2 cellular contexts compared by ENCODE assay signal in the genomic region with DNA sequence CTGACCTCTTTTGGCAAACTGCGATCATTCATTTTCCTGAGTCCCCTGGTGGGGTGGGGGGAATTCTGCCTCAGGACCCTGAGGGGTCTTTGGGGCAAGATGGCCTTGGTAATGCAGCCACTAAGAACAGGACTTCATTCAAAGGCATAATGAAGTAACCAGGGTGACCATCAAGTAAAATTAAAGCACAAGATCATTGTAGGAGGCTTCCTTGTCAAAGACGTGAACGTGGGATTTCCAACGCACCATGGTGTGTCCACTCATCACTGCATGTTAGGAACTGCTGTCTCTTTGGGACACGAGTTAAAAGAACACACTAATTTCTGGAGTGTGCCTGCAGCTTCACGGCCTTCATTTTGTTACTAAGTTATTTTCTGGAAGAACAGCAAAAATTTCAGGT.
TF ChIP-seq lines count a peak whose summit lies in the region.

No MANE protein-coding gene starts in this region.

TF ChIP-seq in HepG2, 621 proteins besides CTCF, POLR2A, EP300 and RAD21:
- TF ChIP-seq FOXM1 (CRISPR knock-in tag; IDR thresholded peaks at IDR 0.05) (0 out of 2 replicates have a peak, but pooled peaks have one; percentile 32), REL (CRISPR knock-in tag; conservative IDR thresholded peaks at IDR 0.05) (no peak)

TF ChIP-seq in SK-N-SH, 30 proteins besides CTCF, POLR2A, EP300 and RAD21:
- no peak for TF ChIP-seq TAF1 (IDR thresholded peaks at IDR 0.05; ENCODE audit: borderline replicate concordance, low read depth, low read length)
- TF ChIP-seq, protein P1, sequence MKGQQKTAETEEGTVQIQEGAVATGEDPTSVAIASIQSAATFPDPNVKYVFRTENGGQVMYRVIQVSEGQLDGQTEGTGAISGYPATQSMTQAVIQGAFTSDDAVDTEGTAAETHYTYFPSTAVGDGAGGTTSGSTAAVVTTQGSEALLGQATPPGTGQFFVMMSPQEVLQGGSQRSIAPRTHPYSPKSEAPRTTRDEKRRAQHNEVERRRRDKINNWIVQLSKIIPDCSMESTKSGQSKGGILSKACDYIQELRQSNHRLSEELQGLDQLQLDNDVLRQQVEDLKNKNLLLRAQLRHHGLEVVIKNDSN (IDR thresholded peaks at IDR 0.05; ENCODE audit: borderline replicate concordance, low read depth), result no peak
- TF ChIP-seq, protein P2, sequence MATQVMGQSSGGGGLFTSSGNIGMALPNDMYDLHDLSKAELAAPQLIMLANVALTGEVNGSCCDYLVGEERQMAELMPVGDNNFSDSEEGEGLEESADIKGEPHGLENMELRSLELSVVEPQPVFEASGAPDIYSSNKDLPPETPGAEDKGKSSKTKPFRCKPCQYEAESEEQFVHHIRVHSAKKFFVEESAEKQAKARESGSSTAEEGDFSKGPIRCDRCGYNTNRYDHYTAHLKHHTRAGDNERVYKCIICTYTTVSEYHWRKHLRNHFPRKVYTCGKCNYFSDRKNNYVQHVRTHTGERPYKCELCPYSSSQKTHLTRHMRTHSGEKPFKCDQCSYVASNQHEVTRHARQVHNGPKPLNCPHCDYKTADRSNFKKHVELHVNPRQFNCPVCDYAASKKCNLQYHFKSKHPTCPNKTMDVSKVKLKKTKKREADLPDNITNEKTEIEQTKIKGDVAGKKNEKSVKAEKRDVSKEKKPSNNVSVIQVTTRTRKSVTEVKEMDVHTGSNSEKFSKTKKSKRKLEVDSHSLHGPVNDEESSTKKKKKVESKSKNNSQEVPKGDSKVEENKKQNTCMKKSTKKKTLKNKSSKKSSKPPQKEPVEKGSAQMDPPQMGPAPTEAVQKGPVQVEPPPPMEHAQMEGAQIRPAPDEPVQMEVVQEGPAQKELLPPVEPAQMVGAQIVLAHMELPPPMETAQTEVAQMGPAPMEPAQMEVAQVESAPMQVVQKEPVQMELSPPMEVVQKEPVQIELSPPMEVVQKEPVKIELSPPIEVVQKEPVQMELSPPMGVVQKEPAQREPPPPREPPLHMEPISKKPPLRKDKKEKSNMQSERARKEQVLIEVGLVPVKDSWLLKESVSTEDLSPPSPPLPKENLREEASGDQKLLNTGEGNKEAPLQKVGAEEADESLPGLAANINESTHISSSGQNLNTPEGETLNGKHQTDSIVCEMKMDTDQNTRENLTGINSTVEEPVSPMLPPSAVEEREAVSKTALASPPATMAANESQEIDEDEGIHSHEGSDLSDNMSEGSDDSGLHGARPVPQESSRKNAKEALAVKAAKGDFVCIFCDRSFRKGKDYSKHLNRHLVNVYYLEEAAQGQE (IDR thresholded peaks at IDR 0.05; ENCODE audit: low read depth, low read length), result no peak
- TF ChIP-seq, protein P3, sequence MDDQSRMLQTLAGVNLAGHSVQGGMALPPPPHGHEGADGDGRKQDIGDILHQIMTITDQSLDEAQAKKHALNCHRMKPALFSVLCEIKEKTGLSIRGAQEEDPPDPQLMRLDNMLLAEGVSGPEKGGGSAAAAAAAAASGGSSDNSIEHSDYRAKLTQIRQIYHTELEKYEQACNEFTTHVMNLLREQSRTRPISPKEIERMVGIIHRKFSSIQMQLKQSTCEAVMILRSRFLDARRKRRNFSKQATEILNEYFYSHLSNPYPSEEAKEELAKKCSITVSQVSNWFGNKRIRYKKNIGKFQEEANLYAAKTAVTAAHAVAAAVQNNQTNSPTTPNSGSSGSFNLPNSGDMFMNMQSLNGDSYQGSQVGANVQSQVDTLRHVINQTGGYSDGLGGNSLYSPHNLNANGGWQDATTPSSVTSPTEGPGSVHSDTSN (IDR thresholded peaks at IDR 0.05), result no peak
